ENCODE assay signal across 22 cellular contexts in genomic region chr1:148328884-148329283, GRCh38.
DNase-seq lines count a peak whose midpoint lies in the region; ATAC-seq, FAIRE-seq and TF ChIP-seq lines count a peak whose summit lies in the region.
"Had no signal": no experiment of that assay in that cellular context is flagged by ENCODE, and none has a peak within 500 bp of the region (broad histone marks: within the 10 kb centered on the region; RNA-seq: fewer than 3 reads in every experiment).

No MANE protein-coding gene starts in this region.

- TF ChIP-seq CTCF in KMS-11 (conservative IDR thresholded peaks at IDR 0.05; ENCODE audit: low read depth, low read length): no peak
- TF ChIP-seq CTCF in H1 (IDR thresholded peaks at IDR 0.05; ENCODE audit: control extremely low read depth in 1 of 3, insufficient read depth in 1 of 3, low read depth in 1 of 3, low read length in 3 of 3): no peak
- TF ChIP-seq CTCF in thoracic aorta (IDR thresholded peaks at IDR 0.05): no peak

- H2BK15ac ChIP-seq in H1 (ENCODE audit: low read length): no peak overlapping the region

- H4K91ac ChIP-seq in H1 (replicated peaks; ENCODE audit: insufficient read length, low read length): no peak overlapping the region

- no peak for TF ChIP-seq RAD21 in H1 (IDR thresholded peaks at IDR 0.05 in 1 of 2, conservative IDR thresholded peaks at IDR 0.05 in 1 of 2; ENCODE audit: low read depth in 2 of 2, low read length in 2 of 2)

- H3K36me3 Mint-ChIP-seq in activated naive CD4-positive, alpha-beta T cell treated with anti-CD3 and anti-CD28 coated beads for 36 hours (ENCODE audit: low read depth): no peaks in the 10 kb centered on the region
- peaks cover 8 to 11% of the 10 kb centered on the region in 2 donors for H3K36me3 Mint-ChIP-seq in activated naive CD4-positive, alpha-beta T cell treated with anti-CD3 and anti-CD28 coated beads, Interleukin-2, amount 50 U/mL, for 72 hours

- H3K23me2 ChIP-seq in H1 (ENCODE audit: low read depth, low read length): no peaks in the 10 kb centered on the region; the same call in 1 of the 2 replicates

- H3K4ac ChIP-seq in H1 (replicated peaks; ENCODE audit: insufficient read length, low read depth, low read length): no peak overlapping the region

- H2AK5ac ChIP-seq in H1 (ENCODE audit: low read depth, low read length): no peak overlapping the region

- CTCF ChIA-PET in activated naive CD4-positive, alpha-beta T cell treated with anti-CD3 and anti-CD28 coated beads for 36 hours (lab: Charles Lee): interaction anchor here (0.7 kb wide), 1 partner anchor 8 kb away, joined by 3 read pairs; no protein-coding TSS in a partner anchor
- CTCF ChIA-PET in H1 (lab: Charles Lee; ENCODE audit: partially characterized antibody): no interaction called here

- H3K27ac ChIP-seq in KMS-11 (no peak overlapping the region), H1 (ENCODE audit: low read depth, low read length) (no peak overlapping the region), thoracic aorta (no peak overlapping the region)
- H3K27ac ChIP-seq: SJSA1 had no signal

- H3K9ac ChIP-seq in KMS-11 (no peak overlapping the region), H1 (replicated peaks in 1 of 4; ENCODE audit: extremely low read depth in 1 of 4, low read depth in 3 of 4, low read length in 3 of 4) (no peak overlapping the region)

- H3K18ac ChIP-seq in H1 (ENCODE audit: extremely low read depth, low read length): no peak overlapping the region

- intact Hi-C loops in activated naive CD4-positive, alpha-beta T cell treated with anti-CD3 and anti-CD28 coated beads for 36 hours (cut with micrococcal nuclease): no loop called here

- H3K79me1 ChIP-seq in H1 (ENCODE audit: low read depth, low read length): no peaks in the 10 kb centered on the region

- H3K4me3 Mint-ChIP-seq in activated naive CD4-positive, alpha-beta T cell treated with anti-CD3 and anti-CD28 coated beads for 36 hours: peak overlapping the region; percentile 19

- H3K79me2 ChIP-seq in KMS-11 (ENCODE audit: insufficient read depth, low read depth) (no peaks in the 10 kb centered on the region), H1 (ENCODE audit: control insufficient read depth in 1 of 2, insufficient read depth in 2 of 2, low read length in 2 of 2) (no peaks in the 10 kb centered on the region)

- H2BK12ac ChIP-seq in H1 (ENCODE audit: low read depth, low read length): no peak overlapping the region

- no peak for TF ChIP-seq POLR2A in H1 (IDR thresholded peaks at IDR 0.05; ENCODE audit: control extremely low read depth in 1 of 2, low read depth in 2 of 2, low read length in 2 of 2)

- H4K8ac ChIP-seq in H1 (ENCODE audit: extremely low read depth, insufficient read depth, low read length): no peak overlapping the region

- H3K4me3 ChIP-seq in KMS-11 (IDR thresholded peaks at IDR 0.05; ENCODE audit: insufficient read depth, low read depth, low read length) (peak overlapping the region; percentile 36), H1 (ENCODE audit: extremely low read depth in 1 of 4, insufficient read depth in 2 of 4, low read depth in 3 of 4, low read length in 4 of 4) (no peak overlapping the region), thoracic aorta (peak overlapping the region; percentile 14)
- H3K4me3 ChIP-seq: SJSA1 had no signal

- peaks cover 4% of the 10 kb centered on the region for H3K4me1 Mint-ChIP-seq in activated naive CD4-positive, alpha-beta T cell treated with anti-CD3 and anti-CD28 coated beads for 36 hours (ENCODE audit: low read depth)

- no peak overlapping the region for H3K14ac ChIP-seq in H1 (ENCODE audit: insufficient read length)

- H4K20me1 ChIP-seq in KMS-11 (ENCODE audit: insufficient read depth): no peaks in the 10 kb centered on the region
- no peaks in the 10 kb centered on the region for H4K20me1 ChIP-seq in H1 (replicated peaks in 1 of 2; ENCODE audit: control insufficient read depth in 1 of 2, insufficient read depth in 2 of 2, low read length in 2 of 2)

- H2BK20ac ChIP-seq in H1 (ENCODE audit: low read length): no peak overlapping the region

- H3K23ac ChIP-seq in H1 (ENCODE audit: insufficient read length): no peak overlapping the region

- no peak overlapping the region for H4K5ac ChIP-seq in H1 (ENCODE audit: insufficient read length, low read depth, low read length)

- POLR2A ChIA-PET in H1 (lab: Charles Lee; ENCODE audit: partially characterized antibody): interaction anchor here (2.3 to 8.8 kb wide), 2 partner anchors 10 to 67 kb away, joined by 10 to 136 read pairs; no protein-coding TSS in a partner anchor

- H3K4me1 ChIP-seq in KMS-11 (ENCODE audit: low read depth, poor library complexity, severe bottlenecking): peaks cover 10% of the 10 kb centered on the region
- no peaks in the 10 kb centered on the region for H3K4me1 ChIP-seq in H1 (replicated peaks in 1 of 4; ENCODE audit: control insufficient read depth in 3 of 4, insufficient read depth in 4 of 4, low read length in 3 of 4)
- H3K4me1 ChIP-seq in thoracic aorta (ENCODE audit: control insufficient read depth in 1 of 2, low read depth in 2 of 2): peaks cover 0 to 3% of the 10 kb centered on the region in 2 donors

- WGBS in H1 (ENCODE audit: extremely low coverage in 1 of 2, insufficient coverage in 1 of 2, insufficient read length in 1 of 2, insufficient replicate concordance in 2 of 2, low coverage in 1 of 2, low lambda C conversion rate in 2 of 2, missing lambda C conversion rate in 1 of 2), 2 experiments: 94% methylated on average over 24 of the region's 26 CpGs; no CpG with 5 or more reads in 1 of the 2 experiments

- no peak overlapping the region for H2BK120ac ChIP-seq in H1 (replicated peaks; ENCODE audit: low read depth, low read length)

- H3K27ac Mint-ChIP-seq in activated naive CD4-positive, alpha-beta T cell treated with anti-CD3 and anti-CD28 coated beads for 36 hours: no peak overlapping the region
- H3K27ac Mint-ChIP-seq in activated naive CD4-positive, alpha-beta T cell treated with anti-CD3 and anti-CD28 coated beads, Interleukin-2, amount 50 U/mL, for 72 hours: no peak overlapping the region

- no peak for ATAC-seq in activated naive CD4-positive, alpha-beta T cell treated with anti-CD3 and anti-CD28 coated beads, Interleukin-2, amount 50 U/mL, for 72 hours
- ATAC-seq in thoracic aorta (ENCODE audit: insufficient number of reproducible peaks, low FRiP score, low read depth): no peak
- ATAC-seq in HG02623 (IDR thresholded peaks at IDR 0.05; ENCODE audit: unreplicated experiment): no peak
- no peak for ATAC-seq in HG03469 (IDR thresholded peaks at IDR 0.05; ENCODE audit: unreplicated experiment)

- H3K9me3 Mint-ChIP-seq in activated naive CD4-positive, alpha-beta T cell treated with anti-CD3 and anti-CD28 coated beads for 36 hours: no peaks in the 10 kb centered on the region
- peaks cover 3 to 5% of the 10 kb centered on the region in 2 donors for H3K9me3 Mint-ChIP-seq in activated naive CD4-positive, alpha-beta T cell treated with anti-CD3 and anti-CD28 coated beads, Interleukin-2, amount 50 U/mL, for 72 hours

- peaks cover 13% of the 10 kb centered on the region for H3K27me3 Mint-ChIP-seq in activated naive CD4-positive, alpha-beta T cell treated with anti-CD3 and anti-CD28 coated beads for 36 hours (ENCODE audit: low read depth)

- H3K27me3 ChIP-seq in KMS-11 (ENCODE audit: insufficient read depth, low read depth) (no peaks in the 10 kb centered on the region; the same call in 1 of the 2 replicates), H1 (replicated peaks in 1 of 4; ENCODE audit: control insufficient read depth in 3 of 4, extremely low read depth in 1 of 4, insufficient read depth in 3 of 4, low read length in 3 of 4) (no peaks in the 10 kb centered on the region), thoracic aorta (replicated peaks; ENCODE audit: insufficient read depth) (no peaks in the 10 kb centered on the region)
- H3K27me3 ChIP-seq: SJSA1 had no signal

- H3K36me3 ChIP-seq in KMS-11 (ENCODE audit: insufficient read depth): no peaks in the 10 kb centered on the region
- no peaks in the 10 kb centered on the region for H3K36me3 ChIP-seq in H1 (ENCODE audit: control insufficient read depth in 2 of 4, insufficient read depth in 4 of 4, low read length in 3 of 4)
- no peaks in the 10 kb centered on the region for H3K36me3 ChIP-seq in thoracic aorta
- H3K36me3 ChIP-seq: SJSA1 had no signal

- no peak overlapping the region for H3K56ac ChIP-seq in H1 (replicated peaks; ENCODE audit: insufficient read length, low read depth, low read length)

- no peak overlapping the region for H2BK5ac ChIP-seq in H1 (ENCODE audit: low read depth, low read length)

- no peak for TF ChIP-seq EP300 in H1 (IDR thresholded peaks at IDR 0.05; ENCODE audit: borderline replicate concordance in 1 of 2, low read depth in 2 of 2, low read length in 2 of 2)

- no peak overlapping the region for H3K4me2 ChIP-seq in KMS-11
- no peak overlapping the region for H3K4me2 ChIP-seq in H1 (ENCODE audit: insufficient read depth in 1 of 2, low read depth in 2 of 2, low read length in 2 of 2)

- FAIRE-seq in H1 (lab: Jason Lieb, UNC): no peak
- FAIRE-seq: H54 had no signal

- no peak overlapping the region for H2AFZ ChIP-seq in KMS-11 (ENCODE audit: low read depth)
- no peak overlapping the region for H2AFZ ChIP-seq in H1 (ENCODE audit: low read length)

- no peak for DNase-seq in activated naive CD4-positive, alpha-beta T cell treated with anti-CD3 and anti-CD28 coated beads for 36 hours
- no peak for DNase-seq in activated naive CD4-positive, alpha-beta T cell treated with anti-CD3 and anti-CD28 coated beads, Interleukin-2, amount 50 U/mL, for 72 hours (ENCODE audit: low spot score in 2 of 2)
- no peak for DNase-seq in H1 (ENCODE audit: low read depth in 1 of 2, low spot score in 2 of 2)
- no peak for DNase-seq in thoracic aorta (ENCODE audit: low spot score)
- DNase-seq: 8988T, ACHN, Calu3, DMS153, DND-41, KG1, MM.1S, NCI-H2029, NCI-H446, NCI-H524 treated with DMSO at 0.1 percent for 48 hours, NCI-H82, Right ventricle myocardium superior, RPMI8226 had no signal

- H3K9me3 ChIP-seq in H1 (ENCODE audit: insufficient read depth in 2 of 2, low read depth in 1 of 2, low read length in 1 of 2): peaks cover 0 to 9% of the 10 kb centered on the region in 2 experiments
- H3K9me3 ChIP-seq in thoracic aorta: no peaks in the 10 kb centered on the region
- H3K9me3 ChIP-seq: SJSA1 had no signal

TF ChIP-seq in H1, 55 proteins besides CTCF, POLR2A, EP300 and RAD21:
- TF ChIP-seq RNF2 (IDR thresholded peaks at IDR 0.05; ENCODE audit: borderline replicate concordance, low read depth, low read length, missing control alignments, poor library complexity, severe bottlenecking) (no peak), CEBPB (IDR thresholded peaks at IDR 0.05; ENCODE audit: low read depth, low read length) (peak; percentile 61)

Comparison
In these comparisons a context has a peak if more than half of its experiments do, and no peak if none do; other contexts are left out.
1. H3K4me3 ChIP-seq: peak in KMS-11 (single experiment) and thoracic aorta (single experiment); none in H1 (0 of 4).